9 cellular contexts compared by ENCODE assay signal in genomic region chr3:114527036-114527644, GRCh38.
DNase-seq lines count a peak whose midpoint lies in the region; ATAC-seq, FAIRE-seq and TF ChIP-seq lines count a peak whose summit lies in the region.
"Had no signal": no experiment of that assay in that cellular context is flagged by ENCODE, and none has a peak within 500 bp of the region (broad histone marks: within the 10 kb centered on the region; RNA-seq: fewer than 3 reads in every experiment).

No MANE protein-coding gene starts in this region.

- H3K4me1 ChIP-seq in BE2C (no peaks in the 10 kb centered on the region), kidney (ENCODE audit: control insufficient read depth in 1 of 2, insufficient read depth in 1 of 2, low read depth in 1 of 2, low read length in 2 of 2) (no peaks in the 10 kb centered on the region)
- H3K4me1 ChIP-seq: prostate gland had no signal

- no peak for FAIRE-seq in kidney (lab: Jason Lieb, UNC)

- H3K36me3 ChIP-seq in BE2C (no peaks in the 10 kb centered on the region), H7 (replicated peaks; ENCODE audit: control insufficient read depth, insufficient read depth, low read length) (no peaks in the 10 kb centered on the region), kidney (ENCODE audit: control insufficient read depth in 1 of 2, insufficient read depth in 2 of 2, low read length in 2 of 2) (no peaks in the 10 kb centered on the region)
- H3K36me3 ChIP-seq: prostate gland had no signal

- H3K9me3 ChIP-seq in BE2C (no peaks in the 10 kb centered on the region), kidney (ENCODE audit: control insufficient read depth in 1 of 2, low read length in 2 of 2) (no peaks in the 10 kb centered on the region)
- H3K9me3 ChIP-seq: prostate gland had no signal

- TF ChIP-seq CTCF in BE2C (IDR thresholded peaks at IDR 0.05; ENCODE audit: low read depth, low read length) (peak; percentile 68), WI38 (IDR thresholded peaks at IDR 0.05; ENCODE audit: low read depth, low read length) (peak; percentile 55), kidney (IDR thresholded peaks at IDR 0.05; ENCODE audit: borderline replicate concordance, extremely low read depth, insufficient read depth) (peak; percentile 27)

- no peak overlapping the region for H3K27ac ChIP-seq in kidney (ENCODE audit: low read depth in 2 of 2, low read length in 2 of 2)
- H3K27ac ChIP-seq: prostate gland had no signal

- intact Hi-C loops in kidney (cut with DNase I): no loop called here

- ATAC-seq in HG03280 (IDR thresholded peaks at IDR 0.05; ENCODE audit: unreplicated experiment) (no peak), HG02870 (IDR thresholded peaks at IDR 0.05; ENCODE audit: unreplicated experiment) (no peak), HG03139 (IDR thresholded peaks at IDR 0.05; ENCODE audit: unreplicated experiment) (no peak), GM19467 (IDR thresholded peaks at IDR 0.05; ENCODE audit: unreplicated experiment) (no peak)

- DNase-seq in BE2C (peak; percentile 17), H7 (peak; percentile 8), kidney (no peak)

- no peak overlapping the region for H3K9ac ChIP-seq in kidney (ENCODE audit: low read length in 2 of 2)

- H3K27me3 ChIP-seq in BE2C (no peaks in the 10 kb centered on the region), H7 (ENCODE audit: control insufficient read depth, insufficient read depth, low read length) (no peaks in the 10 kb centered on the region)

- H3K4me3 ChIP-seq in BE2C (ENCODE audit: low read depth, low read length) (no peak overlapping the region), H7 (ENCODE audit: insufficient read depth, low read depth, low read length) (no peak overlapping the region), WI38 (ENCODE audit: low read depth, low read length) (no peak overlapping the region), kidney (ENCODE audit: low read length in 2 of 2) (no peak overlapping the region)
- H3K4me3 ChIP-seq: prostate gland had no signal
